9 cellular contexts compared by ENCODE assay signal in the genomic region with DNA sequence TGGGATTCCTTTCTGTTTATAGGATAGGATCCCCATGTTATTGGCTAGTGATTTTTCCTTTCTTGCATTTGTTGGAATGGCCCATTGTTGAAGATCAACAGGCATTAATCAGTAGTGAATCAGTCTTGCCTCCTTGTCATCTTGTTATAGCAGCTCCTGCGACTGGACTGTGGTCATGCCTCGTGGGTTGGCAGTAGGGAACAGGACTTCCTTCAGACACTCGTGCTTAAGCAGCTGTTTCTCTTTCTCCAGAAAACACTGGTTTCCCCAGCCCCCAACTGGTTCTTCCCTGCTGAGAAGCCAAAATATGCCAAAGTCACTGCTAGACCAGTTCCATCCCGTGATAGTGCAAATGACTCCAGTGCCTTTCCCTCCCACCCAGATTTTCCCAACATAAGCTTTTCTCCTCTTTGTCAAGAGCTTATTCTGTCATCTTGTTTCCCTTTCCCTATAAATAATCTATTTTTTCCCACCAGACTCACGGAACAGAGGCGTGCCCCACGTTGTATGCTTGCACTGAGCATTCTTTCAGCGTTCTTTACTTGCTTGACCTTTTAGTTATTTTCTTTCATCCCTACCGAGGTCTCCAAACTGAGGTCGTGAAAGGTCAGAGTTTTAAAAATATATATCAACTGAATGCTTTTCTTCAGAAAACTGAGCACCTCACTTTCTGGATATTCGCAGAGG.
DNase-seq lines count a peak whose midpoint lies in the region; ATAC-seq and TF ChIP-seq lines count a peak whose summit lies in the region.
"Had no signal": no experiment of that assay in that cellular context is flagged by ENCODE, and none has a peak within 500 bp of the region (broad histone marks: within the 10 kb centered on the region; RNA-seq: fewer than 3 reads in every experiment).

No MANE protein-coding gene starts in this region.

- no peak overlapping the region for H3K4me3 Mint-ChIP-seq in progenitor cell of endocrine pancreas (ENCODE audit: low read depth)
- H3K4me3 Mint-ChIP-seq in activated CD4-positive, alpha-beta T cell treated with anti-CD3 and anti-CD28 coated beads for 36 hours, result no peak overlapping the region
- H3K4me3 Mint-ChIP-seq: IgD-negative memory B cell had no signal

- H3K4me3 ChIP-seq in SK-N-MC (peak overlapping the region; percentile 77), ovary (no peak overlapping the region)

- peak overlapping the region; percentile 41 for H3K27ac Mint-ChIP-seq in progenitor cell of endocrine pancreas
- no peak overlapping the region for H3K27ac Mint-ChIP-seq in activated CD4-positive, alpha-beta T cell treated with anti-CD3 and anti-CD28 coated beads for 36 hours
- H3K27ac Mint-ChIP-seq: IgD-negative memory B cell had no signal

- H3K27ac ChIP-seq in SK-N-MC (peak overlapping the region; percentile 100), ovary (peak overlapping the region in 1 of 2 donors; percentile 6)

- POLR2A ChIA-PET in activated CD4-positive, alpha-beta T cell treated with anti-CD3 and anti-CD28 coated beads for 36 hours (lab: Charles Lee), result no interaction called here

- no peak for ATAC-seq in activated CD4-positive, alpha-beta T cell treated with anti-CD3 and anti-CD28 coated beads for 36 hours
- no peak for ATAC-seq in HG03342 (IDR thresholded peaks at IDR 0.05; ENCODE audit: unreplicated experiment)

- peaks cover 6% of the 10 kb centered on the region for H3K4me1 ChIP-seq in ovary (ENCODE audit: insufficient read depth)

- TF ChIP-seq CTCF in progenitor cell of endocrine pancreas (IDR thresholded peaks at IDR 0.05; ENCODE audit: unreplicated experiment), result no peak
- TF ChIP-seq CTCF in ovary (IDR thresholded peaks at IDR 0.05), result no peak

- no peaks in the 10 kb centered on the region for H3K9me3 ChIP-seq in SK-N-MC (ENCODE audit: low read depth, low read length)
- H3K9me3 ChIP-seq in ovary, result no peaks in the 10 kb centered on the region

- H3K27me3 Mint-ChIP-seq in progenitor cell of endocrine pancreas, result peaks cover 5% of the 10 kb centered on the region
- H3K27me3 Mint-ChIP-seq in activated CD4-positive, alpha-beta T cell treated with anti-CD3 and anti-CD28 coated beads for 36 hours, result peaks cover 27% of the 10 kb centered on the region
- H3K27me3 Mint-ChIP-seq: IgD-negative memory B cell had no signal

- intact Hi-C loops in activated CD4-positive, alpha-beta T cell treated with anti-CD3 and anti-CD28 coated beads for 36 hours (cut with DNase I, micrococcal nuclease), result no loop called here
- intact Hi-C loops in ovary (cut with DNase I), result no loop called here

- TF ChIP-seq EP300 in ovary (IDR thresholded peaks at IDR 0.05), result no peak

- TF ChIP-seq POLR2A in ovary (IDR thresholded peaks at IDR 0.05), result no peak

- H3K36me3 ChIP-seq in SK-N-MC (ENCODE audit: insufficient read depth, low read length) (no peaks in the 10 kb centered on the region), ovary (no peaks in the 10 kb centered on the region)

- no peaks in the 10 kb centered on the region for H3K27me3 ChIP-seq in ovary

- WGBS in ovary, 3 donors, result 43 to 51% (median 47%) methylated on average over 11 of the region's 11 CpGs

- H3K36me3 Mint-ChIP-seq in progenitor cell of endocrine pancreas (ENCODE audit: insufficient read depth), result no peaks in the 10 kb centered on the region
- H3K36me3 Mint-ChIP-seq in activated CD4-positive, alpha-beta T cell treated with anti-CD3 and anti-CD28 coated beads for 36 hours (ENCODE audit: low read depth), result no peaks in the 10 kb centered on the region

- DNase-seq in CMK (ENCODE audit: low read depth), result peak; percentile 1
- no peak for DNase-seq in SK-N-MC (ENCODE audit: low read depth, low spot score)
- DNase-seq in glomerular visceral epithelial cell (ENCODE audit: extremely low spot score), result peak; percentile 88
- DNase-seq in progenitor cell of endocrine pancreas (ENCODE audit: low spot score, unreplicated experiment), result no peak
- DNase-seq in activated CD4-positive, alpha-beta T cell treated with anti-CD3 and anti-CD28 coated beads for 36 hours, result no peak
- no peak for DNase-seq in ovary
- DNase-seq in NOMO-1 treated with DMSO at 0.1 percent for 48 hours (lab: John Stamatoyannopoulos, UW; ENCODE audit: unreplicated experiment), result no peak

- CTCF ChIA-PET in activated CD4-positive, alpha-beta T cell treated with anti-CD3 and anti-CD28 coated beads for 36 hours (lab: Charles Lee), result interaction anchor here (0.5 kb wide), 1 partner anchor 355 kb away, joined by 3 read pairs; no protein-coding TSS in a partner anchor

- peak overlapping the region; percentile 91 for H3K9ac ChIP-seq in SK-N-MC (ENCODE audit: insufficient read length)

- no peaks in the 10 kb centered on the region for H3K9me3 Mint-ChIP-seq in progenitor cell of endocrine pancreas (ENCODE audit: low read depth)
- H3K9me3 Mint-ChIP-seq in activated CD4-positive, alpha-beta T cell treated with anti-CD3 and anti-CD28 coated beads for 36 hours (ENCODE audit: low read depth), result no peaks in the 10 kb centered on the region
- H3K9me3 Mint-ChIP-seq: IgD-negative memory B cell had no signal

- peaks cover 13% of the 10 kb centered on the region for H3K4me1 Mint-ChIP-seq in progenitor cell of endocrine pancreas (ENCODE audit: low read depth)
- peaks cover 17% of the 10 kb centered on the region for H3K4me1 Mint-ChIP-seq in activated CD4-positive, alpha-beta T cell treated with anti-CD3 and anti-CD28 coated beads for 36 hours

Comparison
In these comparisons a context has a peak if more than half of its experiments do, and no peak if none do; other contexts are left out.
1. DNase-seq: peak in CMK (single experiment) and glomerular visceral epithelial cell (single experiment); none in SK-N-MC (single experiment), progenitor cell of endocrine pancreas (single experiment), activated CD4-positive, alpha-beta T cell treated with anti-CD3 and anti-CD28 coated beads for 36 hours (single experiment), ovary (0 of 5) and NOMO-1 treated with DMSO at 0.1 percent for 48 hours (single experiment).